8 cellular contexts compared by ENCODE assay signal in genomic region chr2:41840702-41841551, GRCh38.
A peak's percentile ranks its signal among the peaks of the same experiment; 100 is the strongest.
DNase-seq lines count a peak whose midpoint lies in the region; ATAC-seq and TF ChIP-seq lines count a peak whose summit lies in the region.

No MANE protein-coding gene starts in this region.

- H3K9me3 Mint-ChIP-seq in activated CD4-positive, alpha-beta memory T cell treated with anti-CD3 and anti-CD28 coated beads for 36 hours, result no peaks in the 10 kb centered on the region

- peaks cover 7 to 14% of the 10 kb centered on the region in 2 donors for H3K4me1 ChIP-seq in duodenal mucosa (ENCODE audit: control insufficient read depth in 1 of 2, insufficient read depth in 2 of 2, low read length in 2 of 2)

- H3K27ac ChIP-seq in C4-2B, result peak overlapping the region; percentile 55
- H3K27ac ChIP-seq in duodenal mucosa (ENCODE audit: low read depth, low read length), result no peak overlapping the region

- peak; percentile 95 for DNase-seq in NCI-H748 (lab: John Stamatoyannopoulos, UW; ENCODE audit: unreplicated experiment)
- DNase-seq in activated CD4-positive, alpha-beta memory T cell treated with anti-CD3 and anti-CD28 coated beads for 36 hours, result peak; percentile 99
- DNase-seq in lower leg skin (ENCODE audit: low spot score in 2 of 2), result peak; percentile 96 to 99
- DNase-seq in stimulated activated CD4-positive, alpha-beta T cell treated with anti-CD3 and anti-CD28 coated beads, Interleukin-4, amount 100 ng/mL, for 48 hours (ENCODE audit: low read depth in 2 of 2), result peak; percentile 95 to 96

- no peaks in the 10 kb centered on the region for H3K27me3 ChIP-seq in duodenal mucosa (ENCODE audit: control insufficient read depth in 1 of 2, insufficient read depth in 2 of 2, low read length in 2 of 2)

- CTCF ChIA-PET in activated CD4-positive, alpha-beta memory T cell treated with anti-CD3 and anti-CD28 coated beads for 36 hours (lab: Charles Lee), result interaction anchor here (0.6 to 3.9 kb wide), 18 partner anchors 9 to 822 kb away, joined by 3 to 72 read pairs (median 3); no protein-coding TSS in a partner anchor

- no peaks in the 10 kb centered on the region for H3K36me3 Mint-ChIP-seq in activated CD4-positive, alpha-beta memory T cell treated with anti-CD3 and anti-CD28 coated beads for 36 hours

- H3K9ac ChIP-seq in duodenal mucosa (ENCODE audit: low read depth in 1 of 2, low read length in 2 of 2), result peak overlapping the region; percentile 79 to 91

- peak overlapping the region; percentile 85 for H3K4me3 Mint-ChIP-seq in activated CD4-positive, alpha-beta memory T cell treated with anti-CD3 and anti-CD28 coated beads for 36 hours

- intact Hi-C loops in activated CD4-positive, alpha-beta memory T cell treated with anti-CD3 and anti-CD28 coated beads for 36 hours (cut with micrococcal nuclease), result loop anchor here (1.0 to 10.0 kb wide), 5 partner anchors 13 to 520 kb away; partner anchors contain the start of gene COX7A2L
- intact Hi-C loops in lower leg skin (cut with DNase I; ENCODE audit: low total_unique reads), result no loop called here

- peaks cover 6% of the 10 kb centered on the region for H3K4me1 Mint-ChIP-seq in activated CD4-positive, alpha-beta memory T cell treated with anti-CD3 and anti-CD28 coated beads for 36 hours (ENCODE audit: low read depth)

- WGBS in lower leg skin, 2 donors, result 0 to 1% methylated on average over 41 to 48 of the region's 48 CpGs

- peak; percentile 91 for TF ChIP-seq CTCF in C4-2B (conservative IDR thresholded peaks at IDR 0.05)
- peak in 1 of 3 donors; percentile 96 for TF ChIP-seq CTCF in lower leg skin (IDR thresholded peaks at IDR 0.05)

- H3K27ac Mint-ChIP-seq in activated CD4-positive, alpha-beta memory T cell treated with anti-CD3 and anti-CD28 coated beads for 36 hours, result peak overlapping the region; percentile 81

- H3K36me3 ChIP-seq in duodenal mucosa (ENCODE audit: control insufficient read depth in 1 of 2, insufficient read depth in 2 of 2, low read length in 2 of 2), result no peaks in the 10 kb centered on the region

- no peak for TF ChIP-seq POLR2A in lower leg skin (IDR thresholded peaks at IDR 0.05)

- H3K4me3 ChIP-seq in duodenal mucosa (ENCODE audit: low read depth in 1 of 2, low read length in 2 of 2) (peak overlapping the region; percentile 96 to 97), lower leg skin (ENCODE audit: low read depth, poor library complexity, severe bottlenecking) (peak overlapping the region; percentile 75)

- H3K27me3 Mint-ChIP-seq in activated CD4-positive, alpha-beta memory T cell treated with anti-CD3 and anti-CD28 coated beads for 36 hours, result peaks cover 8% of the 10 kb centered on the region

- POLR2A ChIA-PET in activated CD4-positive, alpha-beta memory T cell treated with anti-CD3 and anti-CD28 coated beads for 36 hours (lab: Charles Lee), result interaction anchor here (1.1 kb wide), 1 partner anchor 14 kb away, joined by 3 read pairs; no protein-coding TSS in a partner anchor

- peak; percentile 100 for ATAC-seq in GM19351 (IDR thresholded peaks at IDR 0.05; ENCODE audit: unreplicated experiment)
- peak; percentile 100 for ATAC-seq in HG03521 (IDR thresholded peaks at IDR 0.05; ENCODE audit: unreplicated experiment)

- no peaks in the 10 kb centered on the region for H3K9me3 ChIP-seq in duodenal mucosa (ENCODE audit: control insufficient read depth in 1 of 2, low read length in 2 of 2)
